1 cellular context compared by ENCODE assay signal in the genomic region with DNA sequence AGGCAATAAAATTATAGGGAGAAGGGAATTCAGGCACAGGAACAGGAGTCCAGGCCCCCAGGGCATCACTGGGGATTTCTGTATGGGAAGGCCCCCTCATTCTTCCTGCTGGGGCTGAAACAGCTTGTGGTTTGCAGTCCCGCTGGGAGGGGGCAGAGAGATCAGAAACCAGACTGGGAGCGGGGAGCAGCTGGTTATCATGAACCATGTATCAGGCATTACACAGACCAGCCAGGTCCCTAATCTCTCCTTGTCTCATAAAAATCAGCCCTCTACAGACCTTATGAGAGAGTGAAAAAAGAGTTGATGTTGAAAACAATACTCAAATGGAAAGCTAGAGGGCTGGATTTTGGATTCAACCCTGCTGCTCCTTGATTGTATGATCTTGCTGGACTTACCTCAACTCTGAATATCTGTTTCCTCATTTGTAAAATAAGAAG.
TF ChIP-seq lines count a peak whose summit lies in the region.

No MANE protein-coding gene starts in this region.

TF ChIP-seq in HEK293, 187 proteins besides CTCF, POLR2A, EP300 and RAD21 (continued from another document):
- TF ChIP-seq REST (tag by site-specific recombination; IDR thresholded peaks at IDR 0.05) (no peak), ZNF548 (tag by site-specific recombination; IDR thresholded peaks at IDR 0.05) (no peak), ZNF580 (tag by site-specific recombination; IDR thresholded peaks at IDR 0.05) (no peak), HIC1 (tag by site-specific recombination; IDR thresholded peaks at IDR 0.05) (no peak), ZNF16 (tag by site-specific recombination; IDR thresholded peaks at IDR 0.05; ENCODE audit: low read depth) (no peak), MZF1 (tag by site-specific recombination; IDR thresholded peaks at IDR 0.05; ENCODE audit: borderline replicate concordance) (0 out of 2 replicates have a peak, but pooled peaks have one; percentile 65), IKZF3 (tag by site-specific recombination; IDR thresholded peaks at IDR 0.05) (0 out of 2 replicates have a peak, but pooled peaks have one; percentile 16), ZNF18 (tag by site-specific recombination; IDR thresholded peaks at IDR 0.05) (no peak), ZBTB8A (tag by site-specific recombination; IDR thresholded peaks at IDR 0.05) (peak; percentile 57; the same call in 1 of the 2 replicates), ZNF423 (tag by site-specific recombination; IDR thresholded peaks at IDR 0.05) (peak; percentile 73), ZNF664 (tag by site-specific recombination; IDR thresholded peaks at IDR 0.05) (no peak), ZNF76 (tag by site-specific recombination; IDR thresholded peaks at IDR 0.05; ENCODE audit: borderline replicate concordance, low read depth) (no peak), ZNF311 (tag by site-specific recombination; IDR thresholded peaks at IDR 0.05; ENCODE audit: borderline replicate concordance) (no peak), ZNF223 (tag by site-specific recombination; IDR thresholded peaks at IDR 0.05) (no peak), ZNF335 (tag by site-specific recombination; conservative IDR thresholded peaks at IDR 0.05) (peak; percentile 91), ZNF274 (IDR thresholded peaks at IDR 0.05; ENCODE audit: low read length) (no peak), ZNF274 (tag by site-specific recombination; IDR thresholded peaks at IDR 0.05; ENCODE audit: borderline replicate concordance) (no peak), ZIC2 (tag by site-specific recombination; IDR thresholded peaks at IDR 0.05) (peak; percentile 94), ZNF24 (tag by site-specific recombination; IDR thresholded peaks at IDR 0.05) (no peak), ZNF10 (tag by site-specific recombination; IDR thresholded peaks at IDR 0.05) (no peak), HOXA7 (CRISPR knock-in tag; IDR thresholded peaks at IDR 0.05; ENCODE audit: borderline replicate concordance) (no peak), ZNF501 (tag by site-specific recombination; IDR thresholded peaks at IDR 0.05) (no peak), KLF10 (tag by site-specific recombination; IDR thresholded peaks at IDR 0.05) (no peak), ZNF214 (tag by site-specific recombination; IDR thresholded peaks at IDR 0.05; ENCODE audit: borderline replicate concordance) (no peak), SALL2 (tag by site-specific recombination; IDR thresholded peaks at IDR 0.05; ENCODE audit: borderline replicate concordance) (no peak), ZFP69B (tag by site-specific recombination; IDR thresholded peaks at IDR 0.05) (no peak), ZNF121 (tag by site-specific recombination; IDR thresholded peaks at IDR 0.05) (no peak)
- TF ChIP-seq, protein P1, sequence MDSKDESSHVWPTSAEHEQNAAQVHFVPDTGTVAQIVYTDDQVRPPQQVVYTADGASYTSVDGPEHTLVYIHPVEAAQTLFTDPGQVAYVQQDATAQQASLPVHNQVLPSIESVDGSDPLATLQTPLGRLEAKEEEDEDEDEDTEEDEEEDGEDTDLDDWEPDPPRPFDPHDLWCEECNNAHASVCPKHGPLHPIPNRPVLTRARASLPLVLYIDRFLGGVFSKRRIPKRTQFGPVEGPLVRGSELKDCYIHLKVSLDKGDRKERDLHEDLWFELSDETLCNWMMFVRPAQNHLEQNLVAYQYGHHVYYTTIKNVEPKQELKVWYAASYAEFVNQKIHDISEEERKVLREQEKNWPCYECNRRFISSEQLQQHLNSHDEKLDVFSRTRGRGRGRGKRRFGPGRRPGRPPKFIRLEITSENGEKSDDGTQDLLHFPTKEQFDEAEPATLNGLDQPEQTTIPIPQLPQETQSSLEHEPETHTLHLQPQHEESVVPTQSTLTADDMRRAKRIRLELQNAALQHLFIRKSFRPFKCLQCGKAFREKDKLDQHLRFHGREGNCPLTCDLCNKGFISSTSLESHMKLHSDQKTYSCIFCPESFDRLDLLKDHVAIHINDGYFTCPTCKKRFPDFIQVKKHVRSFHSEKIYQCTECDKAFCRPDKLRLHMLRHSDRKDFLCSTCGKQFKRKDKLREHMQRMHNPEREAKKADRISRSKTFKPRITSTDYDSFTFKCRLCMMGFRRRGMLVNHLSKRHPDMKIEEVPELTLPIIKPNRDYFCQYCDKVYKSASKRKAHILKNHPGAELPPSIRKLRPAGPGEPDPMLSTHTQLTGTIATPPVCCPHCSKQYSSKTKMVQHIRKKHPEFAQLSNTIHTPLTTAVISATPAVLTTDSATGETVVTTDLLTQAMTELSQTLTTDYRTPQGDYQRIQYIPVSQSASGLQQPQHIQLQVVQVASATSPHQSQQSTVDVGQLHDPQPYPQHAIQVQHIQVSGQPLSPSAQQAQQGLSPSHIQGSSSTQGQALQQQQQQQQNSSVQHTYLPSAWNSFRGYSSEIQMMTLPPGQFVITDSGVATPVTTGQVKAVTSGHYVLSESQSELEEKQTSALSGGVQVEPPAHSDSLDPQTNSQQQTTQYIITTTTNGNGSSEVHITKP (tag by site-specific recombination; IDR thresholded peaks at IDR 0.05), result peak; percentile 75
- TF ChIP-seq, protein P2, sequence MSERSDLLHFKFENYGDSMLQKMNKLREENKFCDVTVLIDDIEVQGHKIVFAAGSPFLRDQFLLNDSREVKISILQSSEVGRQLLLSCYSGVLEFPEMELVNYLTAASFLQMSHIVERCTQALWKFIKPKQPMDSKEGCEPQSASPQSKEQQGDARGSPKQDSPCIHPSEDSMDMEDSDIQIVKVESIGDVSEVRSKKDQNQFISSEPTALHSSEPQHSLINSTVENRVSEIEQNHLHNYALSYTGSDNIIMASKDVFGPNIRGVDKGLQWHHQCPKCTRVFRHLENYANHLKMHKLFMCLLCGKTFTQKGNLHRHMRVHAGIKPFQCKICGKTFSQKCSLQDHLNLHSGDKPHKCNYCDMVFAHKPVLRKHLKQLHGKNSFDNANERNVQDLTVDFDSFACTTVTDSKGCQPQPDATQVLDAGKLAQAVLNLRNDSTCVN (tag by site-specific recombination; optimal IDR thresholded peaks at IDR 0.05), result no peak
